In genomic region chr11:62855571-62856332, GRCh38 we compare ENCODE assay signal across 8 cellular contexts. TPM values are rescaled to one million over a fixed set of nuclear protein-coding genes. Genes with fewer than 3 reads are reported as not detected.
A peak's percentile ranks its signal among the peaks of the same experiment; 100 is the strongest.
DNase-seq lines count a peak whose midpoint lies in the region; ATAC-seq and TF ChIP-seq lines count a peak whose summit lies in the region.

No MANE protein-coding gene starts in this region.

- H3K36me3 ChIP-seq in adipocyte (ENCODE audit: control insufficient read depth, insufficient read depth, low read length, severe bottlenecking): peaks cover 37% of the 10 kb centered on the region
- H3K36me3 ChIP-seq in upper lobe of left lung: peaks cover 12 to 37% (median 26%) of the 10 kb centered on the region in 4 donors

- TF ChIP-seq POLR2A in upper lobe of left lung (IDR thresholded peaks at IDR 0.05): peak; percentile 56 to 98 (median 88)

- H3K9me3 ChIP-seq in adipocyte (ENCODE audit: control insufficient read depth, low read length) (no peaks in the 10 kb centered on the region), upper lobe of left lung (no peaks in the 10 kb centered on the region)

- TF ChIP-seq CTCF in GM12875 (IDR thresholded peaks at IDR 0.05; ENCODE audit: borderline replicate concordance, insufficient read depth, low read depth, low read length) (no peak), upper lobe of left lung (IDR thresholded peaks at IDR 0.05) (peak in 4 of 6 experiments; percentile 9 to 47 (median 36))

- ATAC-seq in HG02763 (IDR thresholded peaks at IDR 0.05; ENCODE audit: unreplicated experiment) (peak; percentile 90), upper lobe of left lung (ENCODE audit: low FRiP score in 2 of 2) (peak; percentile 99 to 100)

- peak overlapping the region; percentile 89 for H3K4me3 ChIP-seq in GM12875 (ENCODE audit: low read depth, low read length)
- H3K4me3 ChIP-seq in adipocyte (ENCODE audit: low read length): peak overlapping the region; percentile 95
- peak overlapping the region; percentile 58 to 90 (median 80) for H3K4me3 ChIP-seq in upper lobe of left lung

- peak in 1 of 4 donors; percentile 76 for TF ChIP-seq EP300 in upper lobe of left lung (IDR thresholded peaks at IDR 0.05)

- 0% methylated on average over 43 to 51 of the region's 54 CpGs for WGBS in upper lobe of left lung, 2 donors

- intact Hi-C loops in cardiac septum (cut with DNase I) (loop anchor here (2.0 to 5.0 kb wide), 2 partner anchors 25 to 128 kb away; partner anchors contain the start of genes HNRNPUL2, SLC3A2 and TTC9C), posterior cingulate gyrus (cut with DNase I) (loop anchor here (1.0 kb wide), 2 partner anchors 13 to 16 kb away; partner anchors contain the start of gene WDR74)

- H3K4me1 ChIP-seq in adipocyte (ENCODE audit: control insufficient read depth, insufficient read depth, low read length): peaks cover 27% of the 10 kb centered on the region
- peaks cover 29 to 40% (median 33%) of the 10 kb centered on the region in 4 donors for H3K4me1 ChIP-seq in upper lobe of left lung

- DNase-seq in NCI-H1417 treated with DMSO at 0.1 percent for 48 hours (lab: John Stamatoyannopoulos, UW): peak; percentile 94
- DNase-seq in SW 1271 (lab: John Stamatoyannopoulos, UW): peak; percentile 90 to 95
- peak; percentile 98 for DNase-seq in adipocyte (ENCODE audit: low read depth)
- peak; percentile 98 for DNase-seq in cardiac septum (ENCODE audit: low spot score)
- DNase-seq in posterior cingulate gyrus: peak; percentile 90 to 99 (median 95)
- DNase-seq in upper lobe of left lung: peak; percentile 96 to 99

- H3K9ac ChIP-seq in adipocyte (ENCODE audit: low read length): peak overlapping the region; percentile 90

- H3K27me3 ChIP-seq in adipocyte (replicated peaks; ENCODE audit: control insufficient read depth, insufficient read depth, low read length) (no peaks in the 10 kb centered on the region), upper lobe of left lung (no peaks in the 10 kb centered on the region)

- H3K27ac ChIP-seq in upper lobe of left lung: peak overlapping the region; percentile 64 to 84 (median 74)

RNA-seq across cellular contexts. Expression of gene WDR74, which starts 16.4 kb away (rescaled TPM):
- total RNA-seq in cardiac septum (22.8 TPM), upper lobe of left lung (10 to 100 TPM; 31.5 to 56.6 (median 50.4) TPM)

RNA-seq across cellular contexts. Expression of gene TEX54, which starts 23.1 kb away (rescaled TPM):
- total RNA-seq in cardiac septum (not detected), upper lobe of left lung (not detected)

RNA-seq across cellular contexts. Expression of gene STX5, which starts 23.9 kb away (rescaled TPM):
- total RNA-seq in cardiac septum (19.7 TPM), upper lobe of left lung (10 to 100 TPM; 25.3 to 53.8 (median 44.9) TPM)

RNA-seq across cellular contexts. Expression of gene SLC3A2, which starts 24.9 kb away (rescaled TPM):
- total RNA-seq in cardiac septum (38.6 TPM), upper lobe of left lung (100 to 1,000 TPM; 120 to 236 (median 179) TPM)

RNA-seq across cellular contexts. Expression of gene NXF1, which starts 50.5 kb away (rescaled TPM):
- total RNA-seq in cardiac septum: 36.7 TPM
- 100 to 1,000 TPM in 1 of 6 donors, 10 to 100 TPM in 5; 56.1 to 215 (median 81.2) TPM for total RNA-seq in upper lobe of left lung

Comparison
In these comparisons a context has a peak if more than half of its experiments do, and no peak if none do; other contexts are left out.
1. Peak in every context shown above with its lines: DNase-seq, ATAC-seq, H3K4me3 ChIP-seq and H3K27ac ChIP-seq.